8 cellular contexts compared by ENCODE assay signal in genomic region chr1:52702886-52703787, GRCh38. TPM values are rescaled to one million over a fixed set of nuclear protein-coding genes. Genes with fewer than 3 reads are reported as not detected.
DNase-seq lines count a peak whose midpoint lies in the region; ATAC-seq, FAIRE-seq and TF ChIP-seq lines count a peak whose summit lies in the region.

No MANE protein-coding gene starts in this region.

- H3K9me3 ChIP-seq in spleen: no peaks in the 10 kb centered on the region

- DNase-seq in NCI-H2196 (lab: John Stamatoyannopoulos, UW; ENCODE audit: unreplicated experiment): peak; percentile 75
- DNase-seq in activated CD4-positive, CD25-positive, alpha-beta regulatory T cell treated with anti-CD3 and anti-CD28 coated beads, Interleukin-2, amount 50 U/mL, for 72 hours: peak; percentile 79
- peak; percentile 98 for DNase-seq in cerebellar cortex (ENCODE audit: low spot score)
- peak; percentile 97 for DNase-seq in spleen
- no peak for DNase-seq in NCI-H446 treated with DMSO at 0.1 percent for 48 hours (lab: John Stamatoyannopoulos, UW)

- H3K27me3 ChIP-seq in spleen (replicated peaks in 1 of 7): no peaks in the 10 kb centered on the region

- no peaks in the 10 kb centered on the region for H3K36me3 ChIP-seq in spleen

- intact Hi-C loops in spleen (cut with DNase I; ENCODE audit: low total_unique reads): no loop called here

- TF ChIP-seq POLR2A in spleen (IDR thresholded peaks at IDR 0.05): no peak

- peaks cover 0 to 53% (median 24%) of the 10 kb centered on the region in 6 donors for H3K4me1 ChIP-seq in spleen

- H3K4me3 ChIP-seq in spleen: peak overlapping the region; percentile 32 to 70 (median 44)

- 6 to 9% (median 6%) methylated on average over 24 to 35 of the region's 35 CpGs for WGBS in spleen, 5 donors

- peak; percentile 89 for ATAC-seq in GM18498 (IDR thresholded peaks at IDR 0.05; ENCODE audit: unreplicated experiment)
- peak; percentile 92 for ATAC-seq in HG02938 (IDR thresholded peaks at IDR 0.05; ENCODE audit: unreplicated experiment)

- peak; percentile 74 for FAIRE-seq in islet of Langerhans (lab: Jason Lieb, UNC)

- H3K27ac ChIP-seq in spleen: peak overlapping the region; percentile 66 to 92 (median 88)

- no peak for TF ChIP-seq CTCF in spleen (IDR thresholded peaks at IDR 0.05 in 8 of 11, conservative IDR thresholded peaks at IDR 0.05 in 3 of 11)

RNA-seq across cellular contexts. Expression of gene COA7, which starts 5.0 kb away (rescaled TPM):
- 10 to 100 TPM in 3 of 7 donors, 1 to 10 TPM in 4; 5.0 to 12.8 (median 8.8) TPM for total RNA-seq in spleen
- 1 to 10 TPM; 1.9 to 5.6 (median 3.5) TPM for polyA plus RNA-seq in spleen

RNA-seq across cellular contexts. Expression of gene ZYG11B, which starts 23.1 kb away (rescaled TPM):
- 10 to 100 TPM; 18.2 to 35.5 (median 26.0) TPM for total RNA-seq in spleen
- 1 to 10 TPM; 3.0 to 5.0 (median 3.4) TPM for polyA plus RNA-seq in spleen
